29 cellular contexts compared by ENCODE assay signal in genomic region chr21:35833388-35833787, GRCh38.
"Had no signal": no experiment of that assay in that cellular context is flagged by ENCODE, and none has a peak within 500 bp of the region (broad histone marks: within the 10 kb centered on the region; RNA-seq: fewer than 3 reads in every experiment).

No MANE protein-coding gene starts in this region.

- DNase-seq: activated CD4-positive, alpha-beta memory T cell treated with anti-CD3 and anti-CD28 coated beads for 36 hours; activated CD4-positive, alpha-beta T cell treated with anti-CD3 and anti-CD28 coated beads for 36 hours; activated CD4-positive, alpha-beta T cell treated with anti-CD3 and anti-CD28 coated beads, Interleukin-2, amount 10 ng/mL, durations not matched to agents 24 days and 14 days; activated CD4-positive, CD25-positive, alpha-beta regulatory T cell; activated CD4-positive, CD25-positive, alpha-beta regulatory T cell treated with anti-CD3 and anti-CD28 coated beads, Interleukin-2, amount 50 U/mL, for 72 hours; activated CD8-positive, alpha-beta memory T cell treated with anti-CD3 and anti-CD28 coated beads, Interleukin-2, amount 10 ng/mL, durations not matched to agents 7 days and 5 days; activated CD8-positive, alpha-beta memory T cell treated with anti-CD3 and anti-CD28 coated beads, Interleukin-2, amount 50 U/mL, for 4 hours; activated CD8-positive, alpha-beta T cell treated with anti-CD3 and anti-CD28 coated beads, Interleukin-2, amount 10 ng/mL, durations not matched to agents 7 days and 5 days; activated effector memory CD4-positive, alpha-beta T cell treated with anti-CD3 and anti-CD28 coated beads, Interleukin-2, amount 50 U/mL, for 16 hours; activated naive CD4-positive, alpha-beta T cell treated with anti-CD3 and anti-CD28 coated beads for 36 hours; activated naive CD8-positive, alpha-beta T cell treated with anti-CD3 and anti-CD28 coated beads for 36 hours; activated naive CD8-positive, alpha-beta T cell treated with anti-CD3 and anti-CD28 coated beads, Interleukin-2, amount 50 U/mL, for 24 hours; activated T-cell treated with anti-CD3 and anti-CD28 coated beads, Interleukin-2, amount 50 U/mL, for 1 hour; activated T-cell treated with anti-CD3 and anti-CD28 coated beads, Interleukin-2, amount 50 U/mL, for 48 hours; adrenal gland; amygdala; aorta; body of pancreas; caudate nucleus; cortex of kidney; dermis blood vessel endothelial cell; effector CD4-positive, alpha-beta T cell; effector memory CD8-positive, alpha-beta T cell; foreskin fibroblast; T-helper 2 cell had no signal

- H3K27ac ChIP-seq: adrenal gland, body of pancreas had no signal

- H3K4me3 ChIP-seq: adrenal gland, body of pancreas had no signal

- H3K4me1 ChIP-seq: adrenal gland, body of pancreas had no signal

- H3K27ac Mint-ChIP-seq: activated CD4-positive, alpha-beta memory T cell treated with anti-CD3 and anti-CD28 coated beads for 36 hours; activated CD4-positive, alpha-beta T cell treated with anti-CD3 and anti-CD28 coated beads for 36 hours; activated CD4-positive, alpha-beta T cell treated with anti-CD3 and anti-CD28 coated beads, Interleukin-2, amount 10 ng/mL, durations not matched to agents 24 days and 14 days; activated CD8-positive, alpha-beta memory T cell treated with anti-CD3 and anti-CD28 coated beads, Interleukin-2, amount 10 ng/mL, durations not matched to agents 7 days and 5 days; activated CD8-positive, alpha-beta T cell treated with anti-CD3 and anti-CD28 coated beads, Interleukin-2, amount 10 ng/mL, durations not matched to agents 7 days and 5 days; activated naive CD4-positive, alpha-beta T cell treated with anti-CD3 and anti-CD28 coated beads for 36 hours; activated naive CD4-positive, alpha-beta T cell treated with anti-CD3 and anti-CD28 coated beads, Interleukin-2, amount 50 U/mL, for 24 hours; activated naive CD8-positive, alpha-beta T cell treated with anti-CD3 and anti-CD28 coated beads for 36 hours; activated naive CD8-positive, alpha-beta T cell treated with anti-CD3 and anti-CD28 coated beads, Interleukin-2, amount 50 U/mL, for 24 hours; activated T-helper 1 cell treated with anti-CD3 and anti-CD28 coated beads, Interleukin-12 subunit alpha, Interleukin-12 subunit beta, Interleukin-2, Interleukin-4 antibody, amounts not matched to agents 30 ng/mL and 10 ng/mL and 1 ng/mL, durations not matched to agents 14 hours and 24 hours and 36 hours; activated T-helper 2 cell treated with anti-CD3 and anti-CD28 coated beads, Interferon-gamma antibody, Interleukin-2, Interleukin-4, amounts not matched to agents 10 μg/mL and 5 μg/mL and 100 μg/mL, durations not matched to agents 14 hours and 24 hours and 36 hours had no signal

- H3K4me3 Mint-ChIP-seq: activated CD4-positive, alpha-beta memory T cell treated with anti-CD3 and anti-CD28 coated beads for 36 hours; activated CD4-positive, alpha-beta T cell treated with anti-CD3 and anti-CD28 coated beads for 36 hours; activated CD4-positive, alpha-beta T cell treated with anti-CD3 and anti-CD28 coated beads, Interleukin-2, amount 10 ng/mL, durations not matched to agents 24 days and 14 days; activated CD8-positive, alpha-beta memory T cell treated with anti-CD3 and anti-CD28 coated beads, Interleukin-2, amount 10 ng/mL, durations not matched to agents 7 days and 5 days; activated CD8-positive, alpha-beta T cell treated with anti-CD3 and anti-CD28 coated beads, Interleukin-2, amount 10 ng/mL, durations not matched to agents 7 days and 5 days; activated naive CD4-positive, alpha-beta T cell treated with anti-CD3 and anti-CD28 coated beads for 36 hours; activated naive CD4-positive, alpha-beta T cell treated with anti-CD3 and anti-CD28 coated beads, Interleukin-2, amount 50 U/mL, for 24 hours; activated naive CD8-positive, alpha-beta T cell treated with anti-CD3 and anti-CD28 coated beads for 36 hours; activated naive CD8-positive, alpha-beta T cell treated with anti-CD3 and anti-CD28 coated beads, Interleukin-2, amount 50 U/mL, for 24 hours; activated T-helper 1 cell treated with anti-CD3 and anti-CD28 coated beads, Interleukin-12 subunit alpha, Interleukin-12 subunit beta, Interleukin-2, Interleukin-4 antibody, amounts not matched to agents 30 ng/mL and 10 ng/mL and 1 ng/mL, durations not matched to agents 14 hours and 24 hours and 36 hours; effector memory CD8-positive, alpha-beta T cell had no signal

- H3K9me3 ChIP-seq: adrenal gland had no signal

- H3K4me1 Mint-ChIP-seq: activated CD4-positive, alpha-beta T cell treated with anti-CD3 and anti-CD28 coated beads, Interleukin-2, amount 10 ng/mL, durations not matched to agents 24 days and 14 days; activated CD8-positive, alpha-beta memory T cell treated with anti-CD3 and anti-CD28 coated beads, Interleukin-2, amount 10 ng/mL, durations not matched to agents 7 days and 5 days had no signal

- H3K36me3 ChIP-seq: adrenal gland had no signal

- H3K27me3 ChIP-seq: body of pancreas had no signal

- ATAC-seq: activated CD4-positive, alpha-beta T cell treated with anti-CD3 and anti-CD28 coated beads for 36 hours; activated CD8-positive, alpha-beta memory T cell treated with anti-CD3 and anti-CD28 coated beads, Interleukin-2, amount 10 ng/mL, durations not matched to agents 7 days and 5 days; activated CD8-positive, alpha-beta T cell treated with anti-CD3 and anti-CD28 coated beads, Interleukin-2, amount 10 ng/mL, durations not matched to agents 7 days and 5 days; activated naive CD8-positive, alpha-beta T cell treated with anti-CD3 and anti-CD28 coated beads, Interleukin-2, amount 50 U/mL, for 24 hours; body of pancreas; effector memory CD8-positive, alpha-beta T cell; esophagus mucosa had no signal

- H3K9me3 Mint-ChIP-seq: activated CD4-positive, alpha-beta memory T cell treated with anti-CD3 and anti-CD28 coated beads for 36 hours; activated CD4-positive, alpha-beta T cell treated with anti-CD3 and anti-CD28 coated beads, Interleukin-2, amount 10 ng/mL, durations not matched to agents 24 days and 14 days; activated naive CD4-positive, alpha-beta T cell treated with anti-CD3 and anti-CD28 coated beads for 36 hours; activated naive CD4-positive, alpha-beta T cell treated with anti-CD3 and anti-CD28 coated beads, Interleukin-2, amount 50 U/mL, for 24 hours; activated naive CD8-positive, alpha-beta T cell treated with anti-CD3 and anti-CD28 coated beads for 36 hours; activated naive CD8-positive, alpha-beta T cell treated with anti-CD3 and anti-CD28 coated beads, Interleukin-2, amount 50 U/mL, for 24 hours; activated T-helper 1 cell treated with anti-CD3 and anti-CD28 coated beads, Interleukin-12 subunit alpha, Interleukin-12 subunit beta, Interleukin-2, Interleukin-4 antibody, amounts not matched to agents 30 ng/mL and 10 ng/mL and 1 ng/mL, durations not matched to agents 14 hours and 24 hours and 36 hours; activated T-helper 2 cell treated with anti-CD3 and anti-CD28 coated beads, Interferon-gamma antibody, Interleukin-2, Interleukin-4, amounts not matched to agents 10 μg/mL and 5 μg/mL and 100 μg/mL, durations not matched to agents 14 hours and 24 hours and 36 hours; effector memory CD8-positive, alpha-beta T cell had no signal

- H3K36me3 Mint-ChIP-seq: activated CD4-positive, alpha-beta memory T cell treated with anti-CD3 and anti-CD28 coated beads for 36 hours; activated CD8-positive, alpha-beta memory T cell treated with anti-CD3 and anti-CD28 coated beads, Interleukin-2, amount 10 ng/mL, durations not matched to agents 7 days and 5 days; activated naive CD4-positive, alpha-beta T cell treated with anti-CD3 and anti-CD28 coated beads, Interleukin-2, amount 50 U/mL, for 24 hours; activated naive CD8-positive, alpha-beta T cell treated with anti-CD3 and anti-CD28 coated beads for 36 hours had no signal
